Comparison of ENCODE assay signal across 12 cellular contexts in genomic region chr15:59885832-59886231, GRCh38.
DNase-seq lines count a peak whose midpoint lies in the region; ATAC-seq and TF ChIP-seq lines count a peak whose summit lies in the region.
"Had no signal": no experiment of that assay in that cellular context is flagged by ENCODE, and none has a peak within 500 bp of the region (broad histone marks: within the 10 kb centered on the region; RNA-seq: fewer than 3 reads in every experiment).

No MANE protein-coding gene starts in this region.

- peaks cover 31 to 44% of the 10 kb centered on the region in 2 donors for H3K27me3 Mint-ChIP-seq in natural killer cell treated with Interleukin-12 subunit alpha and Interleukin-12 subunit beta and Interleukin-15 and Interleukin-18, amount 100 ng/mL, for 72 hours
- H3K27me3 Mint-ChIP-seq in activated CD4-positive, alpha-beta memory T cell treated with anti-CD3 and anti-CD28 coated beads for 36 hours = peaks cover 4% of the 10 kb centered on the region

- DNase-seq in DMS79 (lab: John Stamatoyannopoulos, UW) (peak; percentile 74), NCI-H146 treated with DMSO at 0.1 percent for 48 hours (lab: John Stamatoyannopoulos, UW; ENCODE audit: unreplicated experiment) (peak; percentile 79), RWPE1 (ENCODE audit: low spot score) (peak; percentile 90), kidney tubule cell (ENCODE audit: low spot score) (peak; percentile 4), NK-92 (lab: John Stamatoyannopoulos, UW; ENCODE audit: unreplicated experiment) (no peak)
- no peak for DNase-seq in natural killer cell treated with Interleukin-12 subunit alpha and Interleukin-12 subunit beta and Interleukin-15 and Interleukin-18, amount 100 ng/mL, for 72 hours (ENCODE audit: low spot score)
- no peak for DNase-seq in activated CD4-positive, alpha-beta memory T cell treated with anti-CD3 and anti-CD28 coated beads for 36 hours
- DNase-seq: activated T-cell treated with anti-CD3 and anti-CD28 coated beads, Interleukin-2, amount 50 U/mL, for 4 hours; transverse colon had no signal

- CTCF ChIA-PET in RWPE1 (lab: Yijun Ruan, JAX) = no interaction called here
- CTCF ChIA-PET in activated CD4-positive, alpha-beta memory T cell treated with anti-CD3 and anti-CD28 coated beads for 36 hours (lab: Charles Lee) = no interaction called here

- no peaks in the 10 kb centered on the region for H3K36me3 Mint-ChIP-seq in natural killer cell treated with Interleukin-12 subunit alpha and Interleukin-12 subunit beta and Interleukin-15 and Interleukin-18, amount 100 ng/mL, for 72 hours
- H3K36me3 Mint-ChIP-seq in activated CD4-positive, alpha-beta memory T cell treated with anti-CD3 and anti-CD28 coated beads for 36 hours = no peaks in the 10 kb centered on the region

- no peak overlapping the region for H3K4me3 Mint-ChIP-seq in natural killer cell treated with Interleukin-12 subunit alpha and Interleukin-12 subunit beta and Interleukin-15 and Interleukin-18, amount 100 ng/mL, for 72 hours
- no peak overlapping the region for H3K4me3 Mint-ChIP-seq in activated CD4-positive, alpha-beta memory T cell treated with anti-CD3 and anti-CD28 coated beads for 36 hours
- H3K4me3 Mint-ChIP-seq: activated T-cell treated with anti-CD3 and anti-CD28 coated beads, Interleukin-2, amount 50 U/mL, for 4 hours had no signal

- no peaks in the 10 kb centered on the region for H3K9me3 Mint-ChIP-seq in natural killer cell treated with Interleukin-12 subunit alpha and Interleukin-12 subunit beta and Interleukin-15 and Interleukin-18, amount 100 ng/mL, for 72 hours
- peaks cover 8% of the 10 kb centered on the region for H3K9me3 Mint-ChIP-seq in activated CD4-positive, alpha-beta memory T cell treated with anti-CD3 and anti-CD28 coated beads for 36 hours
- H3K9me3 Mint-ChIP-seq: activated T-cell treated with anti-CD3 and anti-CD28 coated beads, Interleukin-2, amount 50 U/mL, for 4 hours had no signal

- H3K4me1 Mint-ChIP-seq in natural killer cell treated with Interleukin-12 subunit alpha and Interleukin-12 subunit beta and Interleukin-15 and Interleukin-18, amount 100 ng/mL, for 72 hours (ENCODE audit: low read depth in 2 of 2) = no peaks in the 10 kb centered on the region
- no peaks in the 10 kb centered on the region for H3K4me1 Mint-ChIP-seq in activated CD4-positive, alpha-beta memory T cell treated with anti-CD3 and anti-CD28 coated beads for 36 hours (ENCODE audit: low read depth)

- POLR2A ChIA-PET in RWPE1 (lab: Yijun Ruan, JAX; ENCODE audit: low non-redundant PET) = no interaction called here
- POLR2A ChIA-PET in activated CD4-positive, alpha-beta memory T cell treated with anti-CD3 and anti-CD28 coated beads for 36 hours (lab: Charles Lee) = no interaction called here

- intact Hi-C loops in activated CD4-positive, alpha-beta memory T cell treated with anti-CD3 and anti-CD28 coated beads for 36 hours (cut with micrococcal nuclease) = no loop called here

- no peak for ATAC-seq in natural killer cell treated with Interleukin-12 subunit alpha and Interleukin-12 subunit beta and Interleukin-15 and Interleukin-18, amount 100 ng/mL, for 72 hours
- ATAC-seq in GM21381 (IDR thresholded peaks at IDR 0.05; ENCODE audit: unreplicated experiment) = no peak
- ATAC-seq: activated T-cell treated with anti-CD3 and anti-CD28 coated beads, Interleukin-2, amount 50 U/mL, for 4 hours; K562 had no signal

- no peak overlapping the region for H3K27ac Mint-ChIP-seq in natural killer cell treated with Interleukin-12 subunit alpha and Interleukin-12 subunit beta and Interleukin-15 and Interleukin-18, amount 100 ng/mL, for 72 hours
- H3K27ac Mint-ChIP-seq in activated CD4-positive, alpha-beta memory T cell treated with anti-CD3 and anti-CD28 coated beads for 36 hours = no peak overlapping the region

- TF ChIP-seq CTCF in RWPE1 (conservative IDR thresholded peaks at IDR 0.05; ENCODE audit: low read depth) = no peak

- peak overlapping the region; percentile 69 for H3K27ac ChIP-seq in RWPE1
- H3K27ac ChIP-seq: neutrophil, transverse colon had no signal

Comparison
In these comparisons a context has a peak if more than half of its experiments do, and no peak if none do; other contexts are left out.
1. DNase-seq: peak in DMS79 (single experiment), NCI-H146 treated with DMSO at 0.1 percent for 48 hours (single experiment), RWPE1 (single experiment) and kidney tubule cell (single experiment); none in natural killer cell treated with Interleukin-12 subunit alpha and Interleukin-12 subunit beta and Interleukin-15 and Interleukin-18, amount 100 ng/mL, for 72 hours (single experiment), NK-92 (single experiment) and activated CD4-positive, alpha-beta memory T cell treated with anti-CD3 and anti-CD28 coated beads for 36 hours (single experiment).